Comparison of ENCODE assay signal across 1 cellular context in the genomic region with DNA sequence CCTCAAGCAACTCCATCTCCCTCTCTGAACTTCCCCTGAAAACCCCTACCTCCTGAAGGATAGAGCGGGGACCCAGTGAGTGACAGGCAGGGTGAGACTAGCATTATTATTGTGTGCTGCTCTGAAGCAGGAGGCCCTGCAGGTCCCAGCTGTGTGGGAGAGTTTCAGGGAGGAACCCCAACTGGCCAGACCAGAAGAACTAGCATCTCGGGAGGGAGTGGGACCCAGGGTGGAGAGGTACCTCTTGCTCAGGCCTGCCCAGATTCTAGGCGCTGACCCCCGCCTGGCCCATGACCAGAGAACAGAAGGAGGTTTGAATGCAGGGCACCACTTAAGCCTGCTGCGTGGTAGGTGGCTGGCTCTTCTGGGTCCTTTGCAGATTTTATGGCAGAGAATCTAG.
TF ChIP-seq lines count a peak whose summit lies in the region.

No MANE protein-coding gene starts in this region.

TF ChIP-seq in HepG2, 621 proteins besides CTCF, POLR2A, EP300 and RAD21:
- TF ChIP-seq MAFF (IDR thresholded peaks at IDR 0.05; ENCODE audit: low read depth, low read length): no peak
- TF ChIP-seq, protein P1, sequence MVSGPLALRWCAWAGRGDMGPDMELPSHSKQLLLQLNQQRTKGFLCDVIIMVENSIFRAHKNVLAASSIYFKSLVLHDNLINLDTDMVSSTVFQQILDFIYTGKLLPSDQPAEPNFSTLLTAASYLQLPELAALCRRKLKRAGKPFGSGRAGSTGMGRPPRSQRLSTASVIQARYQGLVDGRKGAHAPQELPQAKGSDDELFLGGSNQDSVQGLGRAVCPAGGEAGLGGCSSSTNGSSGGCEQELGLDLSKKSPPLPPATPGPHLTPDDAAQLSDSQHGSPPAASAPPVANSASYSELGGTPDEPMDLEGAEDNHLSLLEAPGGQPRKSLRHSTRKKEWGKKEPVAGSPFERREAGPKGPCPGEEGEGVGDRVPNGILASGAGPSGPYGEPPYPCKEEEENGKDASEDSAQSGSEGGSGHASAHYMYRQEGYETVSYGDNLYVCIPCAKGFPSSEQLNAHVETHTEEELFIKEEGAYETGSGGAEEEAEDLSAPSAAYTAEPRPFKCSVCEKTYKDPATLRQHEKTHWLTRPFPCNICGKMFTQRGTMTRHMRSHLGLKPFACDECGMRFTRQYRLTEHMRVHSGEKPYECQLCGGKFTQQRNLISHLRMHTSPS (CRISPR knock-in tag; IDR thresholded peaks at IDR 0.05; ENCODE audit: low read depth): no peak
- TF ChIP-seq, protein P2, sequence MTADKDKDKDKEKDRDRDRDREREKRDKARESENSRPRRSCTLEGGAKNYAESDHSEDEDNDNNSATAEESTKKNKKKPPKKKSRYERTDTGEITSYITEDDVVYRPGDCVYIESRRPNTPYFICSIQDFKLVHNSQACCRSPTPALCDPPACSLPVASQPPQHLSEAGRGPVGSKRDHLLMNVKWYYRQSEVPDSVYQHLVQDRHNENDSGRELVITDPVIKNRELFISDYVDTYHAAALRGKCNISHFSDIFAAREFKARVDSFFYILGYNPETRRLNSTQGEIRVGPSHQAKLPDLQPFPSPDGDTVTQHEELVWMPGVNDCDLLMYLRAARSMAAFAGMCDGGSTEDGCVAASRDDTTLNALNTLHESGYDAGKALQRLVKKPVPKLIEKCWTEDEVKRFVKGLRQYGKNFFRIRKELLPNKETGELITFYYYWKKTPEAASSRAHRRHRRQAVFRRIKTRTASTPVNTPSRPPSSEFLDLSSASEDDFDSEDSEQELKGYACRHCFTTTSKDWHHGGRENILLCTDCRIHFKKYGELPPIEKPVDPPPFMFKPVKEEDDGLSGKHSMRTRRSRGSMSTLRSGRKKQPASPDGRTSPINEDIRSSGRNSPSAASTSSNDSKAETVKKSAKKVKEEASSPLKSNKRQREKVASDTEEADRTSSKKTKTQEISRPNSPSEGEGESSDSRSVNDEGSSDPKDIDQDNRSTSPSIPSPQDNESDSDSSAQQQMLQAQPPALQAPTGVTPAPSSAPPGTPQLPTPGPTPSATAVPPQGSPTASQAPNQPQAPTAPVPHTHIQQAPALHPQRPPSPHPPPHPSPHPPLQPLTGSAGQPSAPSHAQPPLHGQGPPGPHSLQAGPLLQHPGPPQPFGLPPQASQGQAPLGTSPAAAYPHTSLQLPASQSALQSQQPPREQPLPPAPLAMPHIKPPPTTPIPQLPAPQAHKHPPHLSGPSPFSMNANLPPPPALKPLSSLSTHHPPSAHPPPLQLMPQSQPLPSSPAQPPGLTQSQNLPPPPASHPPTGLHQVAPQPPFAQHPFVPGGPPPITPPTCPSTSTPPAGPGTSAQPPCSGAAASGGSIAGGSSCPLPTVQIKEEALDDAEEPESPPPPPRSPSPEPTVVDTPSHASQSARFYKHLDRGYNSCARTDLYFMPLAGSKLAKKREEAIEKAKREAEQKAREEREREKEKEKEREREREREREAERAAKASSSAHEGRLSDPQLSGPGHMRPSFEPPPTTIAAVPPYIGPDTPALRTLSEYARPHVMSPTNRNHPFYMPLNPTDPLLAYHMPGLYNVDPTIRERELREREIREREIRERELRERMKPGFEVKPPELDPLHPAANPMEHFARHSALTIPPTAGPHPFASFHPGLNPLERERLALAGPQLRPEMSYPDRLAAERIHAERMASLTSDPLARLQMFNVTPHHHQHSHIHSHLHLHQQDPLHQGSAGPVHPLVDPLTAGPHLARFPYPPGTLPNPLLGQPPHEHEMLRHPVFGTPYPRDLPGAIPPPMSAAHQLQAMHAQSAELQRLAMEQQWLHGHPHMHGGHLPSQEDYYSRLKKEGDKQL (CRISPR knock-in tag; IDR thresholded peaks at IDR 0.05; ENCODE audit: low read depth): no peak
- no peak for TF ChIP-seq SP140L (CRISPR knock-in tag; IDR thresholded peaks at IDR 0.05; ENCODE audit: borderline replicate concordance)
TF ChIP-seq in HepG2: peak in this region for 0.
